ENCODE assay signal across 11 cellular contexts in genomic region chr7:51028128-51028830, GRCh38.
"Had no signal": no experiment of that assay in that cellular context is flagged by ENCODE, and none has a peak within 500 bp of the region (broad histone marks: within the 10 kb centered on the region; RNA-seq: fewer than 3 reads in every experiment).

No MANE protein-coding gene starts in this region.

- H3K4me3 Mint-ChIP-seq: neural crest cell had no signal

- H3K9me3 Mint-ChIP-seq: neural crest cell had no signal

- H3K27ac ChIP-seq: ascending aorta, skin epidermis, tibial artery had no signal

- H3K4me3 ChIP-seq: ascending aorta, skin epidermis, tibial artery had no signal

- H3K36me3 ChIP-seq: ascending aorta, heart left ventricle had no signal

- H3K27me3 ChIP-seq: ascending aorta, heart left ventricle, tibial artery had no signal

- H3K9me3 ChIP-seq: ascending aorta, heart left ventricle, tibial artery had no signal

- H3K4me1 ChIP-seq: ascending aorta, tibial artery had no signal

- DNase-seq: activated CD4-positive, alpha-beta T cell treated with anti-CD3 and anti-CD28 coated beads, Interleukin-2, amount 50 U/mL, for 48 hours; activated gamma-delta T cell; activated T-cell treated with anti-CD3 and anti-CD28 coated beads, Interleukin-2, amount 50 U/mL, for 48 hours; effector CD8-positive, alpha-beta T cell; foreskin melanocyte; T-helper 2 cell; tibial artery had no signal
